8 cellular contexts compared by ENCODE assay signal in genomic region chr11:59754859-59755700, GRCh38. TPM values are rescaled to one million over a fixed set of nuclear protein-coding genes. Genes with fewer than 3 reads are reported as not detected.
DNase-seq lines count a peak whose midpoint lies in the region; ATAC-seq, FAIRE-seq and TF ChIP-seq lines count a peak whose summit lies in the region.

Gene STX3, plus strand, starts transcription at chr11:59755376. Its CDS starts 230 bp downstream, at chr11:59755606.

- peaks cover 15% of the 10 kb centered on the region for H3K4me1 ChIP-seq in skeletal muscle satellite cell (ENCODE audit: control insufficient read depth, insufficient read depth, low read length)

- TF ChIP-seq POLR2A in GM12891 (IDR thresholded peaks at IDR 0.05; ENCODE audit: low read depth, low read length), result no peak

- peak within 1 kb of the TSS; percentile 85 for H3K27ac ChIP-seq in VCaP

- no peaks in the 10 kb centered on the region for H3K36me3 ChIP-seq in skeletal muscle satellite cell (ENCODE audit: insufficient read depth, low read length)

- ATAC-seq in HG02840 (IDR thresholded peaks at IDR 0.05; ENCODE audit: low FRiP score, unreplicated experiment), result peak; percentile 63

- H3K9me3 ChIP-seq in iPS-18c (ENCODE audit: control insufficient read depth, insufficient read depth, low read length) (no peaks in the 10 kb centered on the region), skeletal muscle satellite cell (replicated peaks; ENCODE audit: low read length) (no peaks in the 10 kb centered on the region)

- DNase-seq in GM12891 (ENCODE audit: insufficient read length, low spot score) (peak; percentile 68), NCI-H2029 (lab: John Stamatoyannopoulos, UW) (peak; percentile 75), T47D (ENCODE audit: low read depth in 1 of 2, low spot score in 1 of 2) (peak; percentile 93), GOT3 (lab: John Stamatoyannopoulos, UW) (no peak)

- TF ChIP-seq CTCF in VCaP (conservative IDR thresholded peaks at IDR 0.05), result no peak

- in situ Hi-C loops in T47D (cut with HindIII; ENCODE audit: low pct_unique_long_range_greater_than_20kb, low sequenced_read_pairs), result no loop called here

- H3K4me3 ChIP-seq in iPS-18c (ENCODE audit: insufficient read depth, low read depth, low read length), result peak within 1 kb of the TSS; percentile 87
- H3K4me3 ChIP-seq in skeletal muscle satellite cell (ENCODE audit: low read length), result peak within 1 kb of the TSS; percentile 97

- peak within 1 kb of the TSS; percentile 91 for H3K9ac ChIP-seq in skeletal muscle satellite cell (ENCODE audit: low read depth, low read length)

- peak within 1 kb of the TSS; percentile 98 for H3K4me2 ChIP-seq in skeletal muscle satellite cell (ENCODE audit: low read length)

- peak; percentile 28 for FAIRE-seq in GM12891 (lab: Jason Lieb, UNC)

- H3K27me3 ChIP-seq in skeletal muscle satellite cell (ENCODE audit: control insufficient read depth, insufficient read depth, low read length), result no peaks in the 10 kb centered on the region

TF ChIP-seq in GM12891, 5 proteins besides CTCF, POLR2A, EP300 and RAD21:
- TF ChIP-seq SPI1 (IDR thresholded peaks at IDR 0.05; ENCODE audit: low read depth, low read length) (no peak), POU2F2 (IDR thresholded peaks at IDR 0.05; ENCODE audit: low read depth, low read length) (no peak), POLR2AphosphoS5 (IDR thresholded peaks at IDR 0.05; ENCODE audit: low read depth, low read length) (no peak), TAF1 (IDR thresholded peaks at IDR 0.05; ENCODE audit: low read depth, low read length) (no peak), PAX5 (IDR thresholded peaks at IDR 0.05; ENCODE audit: insufficient read depth, low read length, severe bottlenecking) (no peak)

RNA-seq across cellular contexts. Expression of gene STX3, which starts in this region (rescaled TPM):
- polyA plus RNA-seq in GM12891 (2012; ENCODE audit: low read depth, missing spikeins), result 0.46 TPM
- total RNA-seq in skeletal muscle satellite cell (2012; rRNA removed), result 9.4 and 27.9 TPM in 2 replicates
